In the genomic region with DNA sequence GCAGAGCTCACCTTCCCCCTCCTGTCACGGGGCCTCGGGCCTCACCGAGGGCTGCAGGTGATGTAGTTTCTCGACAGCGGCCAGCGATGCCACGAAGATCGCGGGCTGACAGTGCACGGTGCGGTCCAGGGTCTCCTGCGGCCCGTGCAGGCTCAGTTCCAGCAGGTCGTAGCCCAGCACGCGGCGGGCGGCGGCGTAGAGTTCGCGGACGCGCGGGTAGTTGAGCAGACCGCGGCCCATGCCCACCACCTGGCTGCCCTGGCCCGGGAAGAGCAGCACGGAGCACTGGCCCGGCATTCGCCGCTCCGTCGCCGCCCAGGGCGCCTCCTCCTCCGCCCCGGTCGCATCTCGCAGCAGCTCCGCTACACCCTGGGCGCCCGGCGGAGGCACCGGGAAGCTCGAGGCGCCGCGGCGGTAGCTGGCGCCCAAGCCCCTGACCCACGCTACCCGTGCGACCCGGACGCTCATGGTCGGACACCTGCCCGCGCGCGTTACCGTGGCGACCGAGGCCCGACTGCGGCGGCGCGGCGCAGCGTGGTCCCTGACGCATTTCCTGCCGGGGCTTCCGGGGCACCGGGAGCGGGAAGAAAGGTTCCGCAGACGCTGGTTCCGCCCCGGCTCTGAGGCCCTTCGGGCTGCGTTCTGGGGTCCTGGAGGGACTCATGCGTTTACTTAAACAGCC, we compare ENCODE assay signal across 8 cellular contexts. TPM values are rescaled to one million over a fixed set of nuclear protein-coding genes. Genes with fewer than 3 reads are reported as not detected.
A peak's percentile ranks its signal among the peaks of the same experiment; 100 is the strongest.
DNase-seq lines count a peak whose midpoint lies in the region; ATAC-seq and TF ChIP-seq lines count a peak whose summit lies in the region.

MCAT (minus strand) TSS at position 518 of the 682 bp plus-strand sequence; CDS start at position 468, 50 bp downstream.

- ATAC-seq in left cardiac atrium (peak; percentile 93 to 96), upper lobe of left lung (ENCODE audit: low FRiP score in 2 of 2) (peak; percentile 85 to 92)

- intact Hi-C loops in left cardiac atrium (cut with DNase I), result no loop called here

- H3K27me3 ChIP-seq in upper lobe of left lung, result no peaks in the 10 kb centered on the region

- H3K9me3 Mint-ChIP-seq in T-helper 1 cell treated with Interleukin-12 subunit alpha and Interleukin-12 subunit beta and Interleukin-4 antibody, amounts not matched to agents 30 μg/mL and 1 μg/mL, for 36 hours, result no peaks in the 10 kb centered on the region
- H3K9me3 Mint-ChIP-seq in progenitor cell of endocrine pancreas (ENCODE audit: low read depth), result no peaks in the 10 kb centered on the region

- peak in 2 of 4 donors; percentile 36 to 40 for TF ChIP-seq EP300 in upper lobe of left lung (IDR thresholded peaks at IDR 0.05)

- peak; percentile 86 for DNase-seq in HEK293T (ENCODE audit: extremely low spot score)
- peak; percentile 71 for DNase-seq in NCI-H1105 (lab: John Stamatoyannopoulos, UW)
- peak; percentile 64 for DNase-seq in amniotic epithelial cell (ENCODE audit: low read depth)
- DNase-seq in left cardiac atrium, result peak; percentile 92
- DNase-seq in progenitor cell of endocrine pancreas (ENCODE audit: low spot score, unreplicated experiment), result peak; percentile 64
- peak; percentile 91 to 96 for DNase-seq in upper lobe of left lung

- CTCF ChIA-PET in HEK293T (lab: Yijun Ruan, JAX), result interaction anchor here (0.7 kb wide), 1 partner anchor 260 kb away, joined by 3 read pairs; no protein-coding TSS in a partner anchor

- H3K4me3 ChIP-seq in GM08714 (ENCODE audit: low read length) (peak within 1 kb of the TSS; percentile 85), upper lobe of left lung (peak within 1 kb of the TSS; percentile 87 to 100 (median 95))

- H3K4me3 Mint-ChIP-seq in T-helper 1 cell treated with Interleukin-12 subunit alpha and Interleukin-12 subunit beta and Interleukin-4 antibody, amounts not matched to agents 30 μg/mL and 1 μg/mL, for 36 hours, result peak within 1 kb of the TSS; percentile 89
- peak within 1 kb of the TSS; percentile 90 for H3K4me3 Mint-ChIP-seq in progenitor cell of endocrine pancreas (ENCODE audit: low read depth)

- TF ChIP-seq CTCF in progenitor cell of endocrine pancreas (IDR thresholded peaks at IDR 0.05; ENCODE audit: unreplicated experiment) (no peak), upper lobe of left lung (IDR thresholded peaks at IDR 0.05) (peak in 1 of 6 experiments; percentile 33)

- POLR2A ChIA-PET in HEK293T (lab: Yijun Ruan, JAX), result interaction anchor here (0.7 to 2.9 kb wide), 4 partner anchors 12 to 44 kb away, joined by 3 to 8 read pairs (median 4); partner anchors contain the start of gene TTLL12

- H3K27ac ChIP-seq in upper lobe of left lung, result peak within 1 kb of the TSS; percentile 83 to 86 (median 84)

- peaks cover 9% of the 10 kb centered on the region for H3K36me3 Mint-ChIP-seq in T-helper 1 cell treated with Interleukin-12 subunit alpha and Interleukin-12 subunit beta and Interleukin-4 antibody, amounts not matched to agents 30 μg/mL and 1 μg/mL, for 36 hours (ENCODE audit: low read depth)
- H3K36me3 Mint-ChIP-seq in progenitor cell of endocrine pancreas (ENCODE audit: insufficient read depth), result peaks cover 2% of the 10 kb centered on the region

- peak within 1 kb of the TSS; percentile 91 for H3K27ac Mint-ChIP-seq in T-helper 1 cell treated with Interleukin-12 subunit alpha and Interleukin-12 subunit beta and Interleukin-4 antibody, amounts not matched to agents 30 μg/mL and 1 μg/mL, for 36 hours
- peak within 1 kb of the TSS; percentile 90 for H3K27ac Mint-ChIP-seq in progenitor cell of endocrine pancreas

- H3K36me3 ChIP-seq in upper lobe of left lung, result peaks cover 0 to 28% (median 17%) of the 10 kb centered on the region in 4 donors

- H3K4me1 Mint-ChIP-seq in T-helper 1 cell treated with Interleukin-12 subunit alpha and Interleukin-12 subunit beta and Interleukin-4 antibody, amounts not matched to agents 30 μg/mL and 1 μg/mL, for 36 hours (ENCODE audit: low read depth), result peaks cover 26% of the 10 kb centered on the region
- peaks cover 7% of the 10 kb centered on the region for H3K4me1 Mint-ChIP-seq in progenitor cell of endocrine pancreas (ENCODE audit: low read depth)

- peak in 1 of 4 donors; percentile 71 for TF ChIP-seq POLR2A in upper lobe of left lung (IDR thresholded peaks at IDR 0.05)

- H3K27me3 Mint-ChIP-seq in T-helper 1 cell treated with Interleukin-12 subunit alpha and Interleukin-12 subunit beta and Interleukin-4 antibody, amounts not matched to agents 30 μg/mL and 1 μg/mL, for 36 hours (ENCODE audit: low read depth), result no peaks in the 10 kb centered on the region
- H3K27me3 Mint-ChIP-seq in progenitor cell of endocrine pancreas, result peaks cover 8% of the 10 kb centered on the region

- 0% methylated on average over 8 to 16 of the region's 83 CpGs for WGBS in upper lobe of left lung, 2 donors

- H3K4me1 ChIP-seq in upper lobe of left lung, result peaks cover 11 to 28% (median 18%) of the 10 kb centered on the region in 4 donors

- H3K9me3 ChIP-seq in upper lobe of left lung, result no peaks in the 10 kb centered on the region

TF ChIP-seq in HEK293T, 16 proteins besides CTCF, POLR2A, EP300 and RAD21:
- TF ChIP-seq ZNF384 (IDR thresholded peaks at IDR 0.05), result no peak
- no peak for TF ChIP-seq FOXK2 (IDR thresholded peaks at IDR 0.05)
- peak; percentile 6 for TF ChIP-seq L3MBTL2 (conservative IDR thresholded peaks at IDR 0.05)
- no peak for TF ChIP-seq TARDBP (IDR thresholded peaks at IDR 0.05)
- no peak for TF ChIP-seq ELF4 (IDR thresholded peaks at IDR 0.05)
- TF ChIP-seq CTBP1 (IDR thresholded peaks at IDR 0.05; ENCODE audit: borderline replicate concordance), result peak; percentile 78
- TF ChIP-seq, protein P1, sequence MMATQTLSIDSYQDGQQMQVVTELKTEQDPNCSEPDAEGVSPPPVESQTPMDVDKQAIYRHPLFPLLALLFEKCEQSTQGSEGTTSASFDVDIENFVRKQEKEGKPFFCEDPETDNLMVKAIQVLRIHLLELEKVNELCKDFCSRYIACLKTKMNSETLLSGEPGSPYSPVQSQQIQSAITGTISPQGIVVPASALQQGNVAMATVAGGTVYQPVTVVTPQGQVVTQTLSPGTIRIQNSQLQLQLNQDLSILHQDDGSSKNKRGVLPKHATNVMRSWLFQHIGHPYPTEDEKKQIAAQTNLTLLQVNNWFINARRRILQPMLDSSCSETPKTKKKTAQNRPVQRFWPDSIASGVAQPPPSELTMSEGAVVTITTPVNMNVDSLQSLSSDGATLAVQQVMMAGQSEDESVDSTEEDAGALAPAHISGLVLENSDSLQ (IDR thresholded peaks at IDR 0.05), result no peak; the same call in 1 of the 2 replicates
- TF ChIP-seq ARNT (IDR thresholded peaks at IDR 0.05), result peak; percentile 51; the same call in 1 of the 2 replicates
- no peak for TF ChIP-seq SP1 (IDR thresholded peaks at IDR 0.05)
- no peak for TF ChIP-seq NFRKB (IDR thresholded peaks at IDR 0.05)
- no peak for TF ChIP-seq FOXM1 (IDR thresholded peaks at IDR 0.05; ENCODE audit: borderline replicate concordance)
- TF ChIP-seq BHLHE40 (IDR thresholded peaks at IDR 0.05; ENCODE audit: borderline replicate concordance), result no peak
- TF ChIP-seq HDGF (IDR thresholded peaks at IDR 0.05; ENCODE audit: borderline replicate concordance), result no peak
- no peak for TF ChIP-seq FOXA1 (IDR thresholded peaks at IDR 0.05)
- no peak for TF ChIP-seq SUZ12 (IDR thresholded peaks at IDR 0.05)
- peak; percentile 45; the same call in 1 of the 2 replicates for TF ChIP-seq LEF1 (IDR thresholded peaks at IDR 0.05; ENCODE audit: borderline replicate concordance)

RNA-seq across cellular contexts. Expression of gene MCAT, which starts in this region (rescaled TPM):
- total RNA-seq in left cardiac atrium (10 to 100 TPM; 10.4 to 12.7 TPM), progenitor cell of endocrine pancreas (20.4 and 24.0 TPM in 2 replicates), upper lobe of left lung (10 to 100 TPM; 15.6 to 34.4 (median 18.5) TPM)

Comparison
In these comparisons a context has a peak if more than half of its experiments do, and no peak if none do; other contexts are left out.
1. Peak in every context shown above with its lines: DNase-seq, ATAC-seq, H3K4me3 ChIP-seq and H3K27ac ChIP-seq.